ENCODE assay signal across 8 cellular contexts in the genomic region with DNA sequence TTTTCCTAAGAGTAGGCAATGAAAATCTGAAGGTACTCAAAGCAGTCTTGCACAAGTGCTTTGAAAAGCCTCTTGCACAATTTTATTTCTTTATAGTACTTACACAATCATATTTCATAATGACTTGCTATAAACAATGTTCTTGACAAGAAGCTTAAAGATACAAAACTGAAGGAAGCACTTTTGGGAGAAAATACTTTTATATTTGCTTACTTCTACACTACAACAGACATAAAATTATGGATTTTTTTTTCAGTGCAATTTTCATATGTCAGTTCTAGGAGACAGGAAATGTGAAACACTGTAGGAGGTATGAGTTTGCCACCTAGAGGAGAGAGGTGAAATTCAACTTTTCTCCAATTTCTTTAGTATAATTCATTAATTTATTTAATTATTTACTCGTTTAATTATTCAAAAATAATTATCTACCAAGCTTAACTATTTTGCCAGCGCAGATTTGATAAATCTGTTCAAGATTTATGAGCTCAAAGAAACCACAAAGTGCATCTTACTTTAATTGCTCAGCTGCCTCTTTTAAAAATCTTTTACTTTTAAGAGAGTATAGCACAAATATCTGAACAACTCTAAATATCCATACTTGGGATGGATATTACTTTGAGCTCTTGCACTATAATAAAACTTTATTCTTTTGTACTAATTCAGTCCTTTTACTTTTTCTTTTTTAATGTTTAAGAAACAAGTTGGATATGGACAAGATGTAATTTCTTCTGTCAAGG. TPM values are rescaled to one million over a fixed set of nuclear protein-coding genes. Genes with fewer than 3 reads are reported as not detected.
A peak's percentile ranks its signal among the peaks of the same experiment; 100 is the strongest.
DNase-seq lines count a peak whose midpoint lies in the region; ATAC-seq and TF ChIP-seq lines count a peak whose summit lies in the region.

No MANE protein-coding gene starts in this region.

- TF ChIP-seq CTCF in OCI-LY7 (conservative IDR thresholded peaks at IDR 0.05; ENCODE audit: low read length) (peak; percentile 84), fibroblast of pulmonary artery (IDR thresholded peaks at IDR 0.05; ENCODE audit: low read length, missing control alignments) (peak; percentile 55), testis (IDR thresholded peaks at IDR 0.05) (peak in 2 of 3 experiments; percentile 19 to 59)

- H3K4me3 ChIP-seq in OCI-LY7 (ENCODE audit: low read depth, low read length, poor library complexity, severe bottlenecking): no peak overlapping the region
- H3K4me3 ChIP-seq in fibroblast of pulmonary artery (replicated peaks; ENCODE audit: low read depth, low read length): no peak overlapping the region
- no peak overlapping the region for H3K4me3 ChIP-seq in testis

- CTCF ChIA-PET in OCI-LY7 (lab: Charles Lee; ENCODE audit: unreplicated experiment): interaction anchor here (1.3 kb wide), 1 partner anchor 225 kb away, joined by 5 read pairs; no protein-coding TSS in a partner anchor

- H3K27ac ChIP-seq in OCI-LY7 (ENCODE audit: low read depth, low read length, poor library complexity, severe bottlenecking) (no peak overlapping the region), testis (no peak overlapping the region)

- H3K4me1 ChIP-seq in OCI-LY7 (ENCODE audit: insufficient read depth, low read length, poor library complexity, severe bottlenecking) (no peaks in the 10 kb centered on the region), testis (no peaks in the 10 kb centered on the region)

- ATAC-seq in GM19351 (IDR thresholded peaks at IDR 0.05; ENCODE audit: unreplicated experiment): peak; percentile 70
- no peak for ATAC-seq in HG02884 (IDR thresholded peaks at IDR 0.05; ENCODE audit: unreplicated experiment)

- H3K36me3 ChIP-seq in OCI-LY7 (ENCODE audit: insufficient read depth, low read length): peaks cover 11% of the 10 kb centered on the region; the same call in 1 of the 2 replicates
- H3K36me3 ChIP-seq in testis (ENCODE audit: low read depth, missing control alignments): no peaks in the 10 kb centered on the region

- no peaks in the 10 kb centered on the region for H3K9me2 ChIP-seq in OCI-LY7 (ENCODE audit: insufficient read depth, low read length)

- H4K20me1 ChIP-seq in OCI-LY7 (ENCODE audit: insufficient read depth, low read length): no peaks in the 10 kb centered on the region

- peak; percentile 73 to 77 for DNase-seq in AML-193 (lab: John Stamatoyannopoulos, UW)
- DNase-seq in OCI-LY7 (ENCODE audit: low spot score): peak; percentile 60
- peak; percentile 77 for DNase-seq in fibroblast of pulmonary artery (ENCODE audit: low read depth)
- DNase-seq in testis: no peak
- DNase-seq in UCSD-AML1 (lab: John Stamatoyannopoulos, UW; ENCODE audit: unreplicated experiment): no peak
- DNase-seq in anterior cingulate cortex (lab: John Stamatoyannopoulos, UW): no peak

- WGBS in testis, 2 donors: 37 to 53% methylated on average over 2 of the region's 2 CpGs

- no peaks in the 10 kb centered on the region for H3K27me3 ChIP-seq in testis

- intact Hi-C loops in OCI-LY7 (cut with micrococcal nuclease; ENCODE audit: unreplicated experiment) (loop anchor here (1.0 to 10.0 kb wide), 3 partner anchors 199 to 323 kb away; no protein-coding TSS in a partner anchor), testis (cut with DNase I; ENCODE audit: low total_unique reads) (no loop called here)

- no peak for TF ChIP-seq POLR2A in testis (IDR thresholded peaks at IDR 0.05)

- H3K9me3 ChIP-seq in OCI-LY7 (ENCODE audit: low read length): no peaks in the 10 kb centered on the region
- H3K9me3 ChIP-seq in testis: no peaks in the 10 kb centered on the region

- POLR2A ChIA-PET in OCI-LY7 (lab: Charles Lee): interaction anchor here (0.5 to 2.7 kb wide), 9 partner anchors 8 to 661 kb away, joined by 3 to 17 read pairs (median 4); partner anchors contain the start of gene CDKN2B

- no peak overlapping the region for H2AFZ ChIP-seq in OCI-LY7 (ENCODE audit: low read length)

- no TSS peak for BruUV-seq in OCI-LY7 (replicated peaks; lab: Mats Ljungman, UMichigan)

- H3K4me2 ChIP-seq in OCI-LY7 (ENCODE audit: low read length): no peak overlapping the region; the same call in 1 of the 2 replicates

- no peaks in the 10 kb centered on the region for H3K79me2 ChIP-seq in OCI-LY7 (ENCODE audit: insufficient read depth, low read depth, low read length)

RNA-seq across cellular contexts. Expression of gene CDKN2B, which starts 29.0 kb away (rescaled TPM):
- total RNA-seq in OCI-LY7 (2014; rRNA removed; shearing (Covaris generic)): 2.0 TPM in 2 replicates
- total RNA-seq in OCI-LY7 (2022) (3.7 and 4.7 TPM in 2 replicates), testis (10 to 100 TPM; 17.3 to 28.7 TPM)
- polyA plus RNA-seq in testis (ENCODE audit: insufficient read depth, low read depth, low replicate concordance): 11.8 TPM

RNA-seq across cellular contexts. Expression of gene CDKN2B-AS1, which starts 43.5 kb away (rescaled TPM):
- total RNA-seq in OCI-LY7 (2014; rRNA removed; shearing (Covaris generic)): 20.2 and 24.3 TPM in 2 replicates
- total RNA-seq in OCI-LY7 (2022) (19.4 and 20.4 TPM in 2 replicates), testis (1 to 10 TPM; 3.0 to 3.5 TPM)
- polyA plus RNA-seq in testis (ENCODE audit: insufficient read depth, low read depth, low replicate concordance): 2.2 TPM

RNA-seq across cellular contexts. Expression of gene CDKN2A, which starts 43.9 kb away (rescaled TPM):
- total RNA-seq in OCI-LY7 (2014; rRNA removed; shearing (Covaris generic)): 216 TPM in 2 replicates
- 145 and 148 TPM in 2 replicates for total RNA-seq in OCI-LY7 (2022)
- total RNA-seq in testis: 10 to 100 TPM; 20.4 to 67.5 TPM
- polyA plus RNA-seq in testis (ENCODE audit: insufficient read depth, low read depth, low replicate concordance): 12.9 TPM

Comparison
In these comparisons a context has a peak if more than half of its experiments do, and no peak if none do; other contexts are left out.
1. DNase-seq: peak in AML-193 (2 of 2), OCI-LY7 (single experiment) and fibroblast of pulmonary artery (single experiment); none in testis (single experiment), UCSD-AML1 (single experiment) and anterior cingulate cortex (0 of 58).
2. RNA of gene CDKN2B-AS1, which starts 43.5 kb away (total RNA-seq): 19.4 to 24.3 TPM in OCI-LY7; 3.0 to 3.5 TPM in testis; every median in the first group is over 4 times any median in the second.
3. Peak in every context shown above with its lines, with median percentiles within 50 percentile points of each other: CTCF ChIP-seq.